ENCODE assay signal across 1 cellular context in the genomic region with DNA sequence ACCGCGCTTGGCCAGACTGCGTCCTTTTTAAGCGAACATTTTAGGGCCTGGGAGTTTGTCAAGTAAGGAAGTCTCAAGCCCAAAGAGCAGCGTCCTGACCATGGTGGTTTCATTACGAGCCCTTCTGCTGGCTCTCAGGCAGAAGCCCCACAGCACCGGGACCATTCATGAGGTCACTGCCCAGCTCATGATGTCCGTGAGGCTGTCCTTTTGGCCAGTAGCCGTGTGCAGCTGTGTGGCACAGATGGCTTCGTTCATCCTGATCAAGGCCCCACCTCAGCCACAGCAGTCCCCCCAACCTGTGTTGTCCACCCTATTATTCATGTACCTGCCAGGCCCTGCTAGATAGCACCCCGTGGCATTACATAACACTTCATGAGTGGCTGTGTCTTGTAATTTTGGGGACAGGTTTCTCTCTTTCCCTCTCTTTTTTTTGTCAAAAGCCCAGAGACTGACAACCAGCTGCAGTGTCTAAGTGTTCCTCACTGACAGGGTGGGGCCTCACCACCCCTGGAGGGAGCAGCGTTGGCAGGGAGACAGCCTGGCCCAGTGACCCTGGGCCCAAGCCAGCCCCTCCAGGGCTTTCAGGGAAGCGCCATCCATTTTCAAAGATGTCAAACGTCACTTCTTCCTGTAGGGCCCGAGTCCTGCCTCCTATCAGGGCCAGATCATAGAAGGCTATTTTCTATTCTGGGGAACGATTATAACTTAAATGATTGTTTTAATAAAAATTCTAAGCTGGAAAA.
TF ChIP-seq lines count a peak whose summit lies in the region.

No MANE protein-coding gene starts in this region.

TF ChIP-seq in IMR-90, 13 proteins besides CTCF, POLR2A, EP300 and RAD21:
- TF ChIP-seq FOS (IDR thresholded peaks at IDR 0.05; ENCODE audit: low read depth, low read length) (no peak), RFX5 (IDR thresholded peaks at IDR 0.05; ENCODE audit: low read depth, low read length) (no peak), RCOR1 (IDR thresholded peaks at IDR 0.05; ENCODE audit: insufficient replicate concordance, low read length) (no peak), MAZ (IDR thresholded peaks at IDR 0.05; ENCODE audit: borderline replicate concordance, low read depth, low read length) (no peak), USF2 (IDR thresholded peaks at IDR 0.05; ENCODE audit: low read depth, low read length) (no peak), BHLHE40 (IDR thresholded peaks at IDR 0.05; ENCODE audit: low read depth, low read length) (no peak), SMC3 (IDR thresholded peaks at IDR 0.05; ENCODE audit: low read depth, low read length) (no peak), CEBPB (IDR thresholded peaks at IDR 0.05; ENCODE audit: low read depth, low read length) (no peak), CHD1 (IDR thresholded peaks at IDR 0.05; ENCODE audit: low read depth, low read length) (no peak), MAFK (IDR thresholded peaks at IDR 0.05; ENCODE audit: low read depth, low read length) (no peak), MXI1 (IDR thresholded peaks at IDR 0.05; ENCODE audit: borderline replicate concordance, low read depth, low read length) (no peak), NFE2L2 (IDR thresholded peaks at IDR 0.05; ENCODE audit: low read depth, low read length) (no peak), ELK1 (IDR thresholded peaks at IDR 0.05; ENCODE audit: borderline replicate concordance, low read depth, low read length) (no peak)
